In the genomic region with DNA sequence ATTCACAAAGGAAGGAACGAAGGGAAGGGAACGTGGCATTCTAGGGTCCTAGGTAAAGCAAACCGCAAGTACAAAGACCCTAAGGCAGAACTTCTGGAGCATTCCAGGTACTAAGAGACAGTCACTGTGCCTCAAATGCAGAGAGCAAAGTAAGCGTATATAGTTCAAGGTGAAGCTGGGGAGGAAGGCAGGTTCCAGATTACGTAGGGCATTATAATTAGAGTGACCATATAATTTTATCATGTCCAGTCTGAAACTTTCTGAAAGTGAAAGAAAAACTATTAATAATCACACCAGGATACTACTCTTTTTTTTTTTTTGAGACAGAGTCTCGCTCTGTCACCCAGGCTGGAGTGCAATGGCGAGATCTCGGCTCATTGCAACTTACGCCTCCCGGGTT, we compare ENCODE assay signal across 15 cellular contexts. TPM values are rescaled to one million over a fixed set of nuclear protein-coding genes. Genes with fewer than 3 reads are reported as not detected.
DNase-seq lines count a peak whose midpoint lies in the region; ATAC-seq, FAIRE-seq and TF ChIP-seq lines count a peak whose summit lies in the region.
"Had no signal": no experiment of that assay in that cellular context is flagged by ENCODE, and none has a peak within 500 bp of the region (broad histone marks: within the 10 kb centered on the region; RNA-seq: fewer than 3 reads in every experiment).

No MANE protein-coding gene starts in this region.

- H3K27ac ChIP-seq in body of pancreas (peak overlapping the region in 3 of 4 donors; percentile 55 to 87 (median 58)), kidney (ENCODE audit: low read depth in 2 of 2, low read length in 2 of 2) (no peak overlapping the region), small intestine (ENCODE audit: low read depth in 1 of 2, low read length in 1 of 2) (peak overlapping the region; percentile 50 to 86)
- H3K27ac ChIP-seq: brain microvascular endothelial cell had no signal

- BruUV-seq in Caco-2 (replicated peaks; lab: Mats Ljungman, UMichigan) = no TSS peak

- H3K27me3 Mint-ChIP-seq in Caco-2 (ENCODE audit: insufficient read depth, unreplicated experiment) = no peaks in the 10 kb centered on the region
- H3K27me3 Mint-ChIP-seq: activated CD4-positive, alpha-beta T cell treated with anti-CD3 and anti-CD28 coated beads for 36 hours; B cell had no signal

- no peak for TF ChIP-seq CTCF in Caco-2 (IDR thresholded peaks at IDR 0.05; ENCODE audit: insufficient read depth in 1 of 2, low read depth in 1 of 2, low read length in 1 of 2, severe bottlenecking in 1 of 2, unreplicated experiment in 1 of 2)
- TF ChIP-seq CTCF in body of pancreas (IDR thresholded peaks at IDR 0.05) = no peak
- no peak for TF ChIP-seq CTCF in kidney (IDR thresholded peaks at IDR 0.05; ENCODE audit: borderline replicate concordance, extremely low read depth, insufficient read depth)
- no peak for TF ChIP-seq CTCF in mucosa of descending colon (IDR thresholded peaks at IDR 0.05)

- POLR2A ChIA-PET in Caco-2 (lab: Charles Lee) = no interaction called here

- no peak overlapping the region for H3K4me3 ChIP-seq in Caco-2 (ENCODE audit: low read depth, low read length)
- H3K4me3 ChIP-seq in body of pancreas = no peak overlapping the region
- H3K4me3 ChIP-seq in kidney (ENCODE audit: low read length in 2 of 2) = peak overlapping the region; percentile 41 to 43
- no peak overlapping the region for H3K4me3 ChIP-seq in small intestine (ENCODE audit: low read depth in 1 of 2, low read length in 2 of 2)
- H3K4me3 ChIP-seq in mucosa of descending colon = no peak overlapping the region

- FAIRE-seq in kidney (lab: Jason Lieb, UNC) (no peak), small intestine (lab: Jason Lieb, UNC) (no peak)

- H3K9me3 ChIP-seq in Caco-2 (no peaks in the 10 kb centered on the region), body of pancreas (no peaks in the 10 kb centered on the region), kidney (ENCODE audit: control insufficient read depth in 1 of 2, low read length in 2 of 2) (no peaks in the 10 kb centered on the region), small intestine (ENCODE audit: control insufficient read depth, low read depth) (no peaks in the 10 kb centered on the region), mucosa of descending colon (no peaks in the 10 kb centered on the region)

- TF ChIP-seq POLR2A in body of pancreas (IDR thresholded peaks at IDR 0.05) = no peak

- intact Hi-C loops in Caco-2 (cut with micrococcal nuclease; ENCODE audit: unreplicated experiment) = loop anchor here (1.0 kb wide), 1 partner anchor 189 kb away; no protein-coding TSS in a partner anchor
- intact Hi-C loops in body of pancreas (cut with DNase I) = no loop called here
- intact Hi-C loops in kidney (cut with DNase I) = no loop called here
- intact Hi-C loops in mucosa of descending colon (cut with DNase I, micrococcal nuclease) = no loop called here

- peaks cover 23% of the 10 kb centered on the region for H3K4me1 Mint-ChIP-seq in Caco-2 (ENCODE audit: low read depth, unreplicated experiment)

- H3K4me3 Mint-ChIP-seq in Caco-2 (ENCODE audit: unreplicated experiment) = peak overlapping the region; percentile 11
- H3K4me3 Mint-ChIP-seq: activated CD4-positive, alpha-beta T cell treated with anti-CD3 and anti-CD28 coated beads for 36 hours; B cell; H9 had no signal

- no peak for DNase-seq in Caco-2
- peak in 2 of 4 donors; percentile 10 to 30 for DNase-seq in body of pancreas
- no peak for DNase-seq in kidney
- DNase-seq in small intestine = peak; percentile 79
- no peak for DNase-seq in mucosa of descending colon
- DNase-seq in GM03348 (ENCODE audit: low spot score) = no peak
- DNase-seq: brain microvascular endothelial cell, H9, hypothalamus, NCI-H1436 treated with DMSO at 0.1 percent for 48 hours, NCI-H226, SIG-M5 had no signal

- H3K9ac ChIP-seq in kidney (ENCODE audit: low read length in 2 of 2) = no peak overlapping the region

- no peaks in the 10 kb centered on the region for H3K36me3 ChIP-seq in Caco-2 (ENCODE audit: control insufficient read depth, insufficient read depth, low read length)
- no peaks in the 10 kb centered on the region for H3K36me3 ChIP-seq in body of pancreas (replicated peaks in 1 of 2; ENCODE audit: insufficient read depth in 1 of 2, low read depth in 2 of 2)
- no peaks in the 10 kb centered on the region for H3K36me3 ChIP-seq in kidney (ENCODE audit: control insufficient read depth in 1 of 2, insufficient read depth in 2 of 2, low read length in 2 of 2)
- no peaks in the 10 kb centered on the region for H3K36me3 ChIP-seq in small intestine (ENCODE audit: control insufficient read depth in 2 of 2, insufficient read depth in 2 of 2, low read length in 2 of 2)
- H3K36me3 ChIP-seq in mucosa of descending colon (ENCODE audit: low read depth) = no peaks in the 10 kb centered on the region
- H3K36me3 ChIP-seq: brain microvascular endothelial cell had no signal

- CTCF ChIA-PET in Caco-2 (lab: Charles Lee) = interaction anchor here (0.7 kb wide), 1 partner anchor 298 kb away, joined by 3 read pairs; no protein-coding TSS in a partner anchor

- peaks cover 9% of the 10 kb centered on the region for H3K36me3 Mint-ChIP-seq in Caco-2 (ENCODE audit: insufficient read depth, unreplicated experiment)

- H3K9me3 Mint-ChIP-seq in Caco-2 (ENCODE audit: unreplicated experiment) = no peaks in the 10 kb centered on the region
- H3K9me3 Mint-ChIP-seq: H9 had no signal

- H3K27ac Mint-ChIP-seq in Caco-2 (ENCODE audit: unreplicated experiment) = peak overlapping the region; percentile 61
- H3K27ac Mint-ChIP-seq: activated CD4-positive, alpha-beta T cell treated with anti-CD3 and anti-CD28 coated beads for 36 hours; B cell had no signal

- peak; percentile 68 for ATAC-seq in body of pancreas
- ATAC-seq in mucosa of descending colon = no peak
- ATAC-seq in GM21390 (IDR thresholded peaks at IDR 0.05; ENCODE audit: unreplicated experiment) = no peak
- ATAC-seq: activated CD4-positive, alpha-beta T cell treated with anti-CD3 and anti-CD28 coated beads for 36 hours had no signal

- 38 to 44% methylated on average over 10 of the region's 10 CpGs for WGBS in body of pancreas, 2 donors
- 54 to 70% (median 68%) methylated on average over 10 of the region's 10 CpGs for WGBS in small intestine, 3 donors

- H3K27me3 ChIP-seq in Caco-2 (replicated peaks; ENCODE audit: control insufficient read depth, insufficient read depth, low read length) (no peaks in the 10 kb centered on the region), body of pancreas (no peaks in the 10 kb centered on the region), small intestine (ENCODE audit: control insufficient read depth in 2 of 2, insufficient read depth in 2 of 2, low read length in 2 of 2) (no peaks in the 10 kb centered on the region)
- H3K27me3 ChIP-seq: brain microvascular endothelial cell had no signal

- peaks cover 8% of the 10 kb centered on the region for H3K4me1 ChIP-seq in Caco-2
- H3K4me1 ChIP-seq in body of pancreas = peaks cover 35% of the 10 kb centered on the region
- peaks cover 0 to 5% of the 10 kb centered on the region in 2 donors for H3K4me1 ChIP-seq in kidney (ENCODE audit: control insufficient read depth in 1 of 2, insufficient read depth in 1 of 2, low read depth in 1 of 2, low read length in 2 of 2)
- H3K4me1 ChIP-seq in small intestine (ENCODE audit: control insufficient read depth in 2 of 2, insufficient read depth in 1 of 2, low read depth in 1 of 2, low read length in 1 of 2) = peaks cover 3 to 15% of the 10 kb centered on the region in 2 donors
- H3K4me1 ChIP-seq in mucosa of descending colon (ENCODE audit: low read depth) = no peaks in the 10 kb centered on the region

RNA-seq across cellular contexts. Expression of gene METTL16, which starts 25.7 kb away (rescaled TPM):
- total RNA-seq in Caco-2 (2022) = 50.4 and 58.4 TPM in 2 replicates
- 10 to 100 TPM; 12.9 to 24.1 TPM for total RNA-seq in body of pancreas
- 37.2 TPM for total RNA-seq in kidney
- polyA plus RNA-seq in kidney (ENCODE audit: insufficient read depth, low read depth, low replicate concordance) = 18.0 TPM
- 10 to 100 TPM; 10.7 to 14.6 (median 11.3) TPM for polyA plus RNA-seq in small intestine
- 10 to 100 TPM; 16.2 to 30.7 (median 19.9) TPM for total RNA-seq in mucosa of descending colon

Comparison
In these comparisons a context has a peak if more than half of its experiments do, and no peak if none do; other contexts are left out.
1. H3K4me3 ChIP-seq: peak in kidney (2 of 2); none in Caco-2 (single experiment), body of pancreas (0 of 2), small intestine (0 of 2) and mucosa of descending colon (single experiment).
2. H3K27ac ChIP-seq: peak in body of pancreas (3 of 4) and small intestine (2 of 2); none in kidney (0 of 2).